9 cellular contexts compared by ENCODE assay signal in genomic region chr11:13667245-13667644, GRCh38. TPM values are rescaled to one million over a fixed set of nuclear protein-coding genes. Genes with fewer than 3 reads are reported as not detected.
DNase-seq lines count a peak whose midpoint lies in the region; ATAC-seq and TF ChIP-seq lines count a peak whose summit lies in the region.
"Had no signal": no experiment of that assay in that cellular context is flagged by ENCODE, and none has a peak within 500 bp of the region (broad histone marks: within the 10 kb centered on the region; RNA-seq: fewer than 3 reads in every experiment).

No MANE protein-coding gene starts in this region.

- H2AFZ ChIP-seq in SK-N-SH (ENCODE audit: low read depth) = peak overlapping the region; percentile 96; the same call in 1 of the 2 replicates

- CTCF ChIA-PET in SK-N-SH (lab: Yijun Ruan, JAX) = interaction anchor here (0.6 to 1.9 kb wide), 9 partner anchors 10 to 105 kb away, joined by 3 to 5 read pairs (median 3); no protein-coding TSS in a partner anchor

- H3K4me1 ChIP-seq in SK-N-SH (ENCODE audit: control insufficient read depth in 1 of 2, insufficient read depth in 2 of 2, low read depth in 1 of 2, low read length in 1 of 2) = peaks cover 6 to 11% of the 10 kb centered on the region in 2 experiments; a peak in 2 of 4 replicates
- H3K4me1 ChIP-seq in prostate gland (replicated peaks) = no peaks in the 10 kb centered on the region

- H3K4me3 Mint-ChIP-seq in T-helper 17 cell = peak overlapping the region; percentile 68
- H3K4me3 Mint-ChIP-seq in stimulated activated naive CD8-positive, alpha-beta T cell treated with anti-CD3 and anti-CD28 coated beads, Interleukin-15, Interleukin-2, amounts not matched to agents 100 ng/mL and 50 ng/mL, for 24 hours = peak overlapping the region; percentile 80

- intact Hi-C loops in prostate gland (cut with DNase I) = loop anchor here (5.0 kb wide), 1 partner anchor 205 kb away; the partner anchor contains the start of gene BTBD10

- H3K4me3 ChIP-seq in SK-N-SH (ENCODE audit: low read depth in 2 of 2, low read length in 1 of 2) (peak overlapping the region; percentile 62 to 67; a peak in 3 of 4 replicates), foreskin fibroblast (ENCODE audit: low read depth in 1 of 2, low read length in 2 of 2) (peak overlapping the region; percentile 79), prostate gland (no peak overlapping the region)

- WGBS in SK-N-SH (ENCODE audit: low lambda C conversion rate) = 50% methylated on average over 5 of the region's 5 CpGs
- WGBS in prostate gland = 57% methylated on average over 5 of the region's 5 CpGs

- H3K27ac Mint-ChIP-seq in T-helper 17 cell = no peak overlapping the region
- peak overlapping the region; percentile 82 for H3K27ac Mint-ChIP-seq in stimulated activated naive CD8-positive, alpha-beta T cell treated with anti-CD3 and anti-CD28 coated beads, Interleukin-15, Interleukin-2, amounts not matched to agents 100 ng/mL and 50 ng/mL, for 24 hours

- H3K27ac ChIP-seq in SK-N-SH (ENCODE audit: low read depth in 2 of 2, low read length in 1 of 2) (no peak overlapping the region), prostate gland (no peak overlapping the region)

- TF ChIP-seq EP300 in SK-N-SH (IDR thresholded peaks at IDR 0.05; ENCODE audit: borderline replicate concordance in 1 of 2, low read depth in 1 of 2, low read length in 1 of 2) = no peak

- H3K4me1 Mint-ChIP-seq in T-helper 17 cell = peaks cover 28% of the 10 kb centered on the region
- H3K4me1 Mint-ChIP-seq in stimulated activated naive CD8-positive, alpha-beta T cell treated with anti-CD3 and anti-CD28 coated beads, Interleukin-15, Interleukin-2, amounts not matched to agents 100 ng/mL and 50 ng/mL, for 24 hours (ENCODE audit: low read depth) = peaks cover 36% of the 10 kb centered on the region

- H3K27me3 ChIP-seq in SK-N-SH (ENCODE audit: insufficient read depth) (no peaks in the 10 kb centered on the region), prostate gland (replicated peaks; ENCODE audit: insufficient read depth) (no peaks in the 10 kb centered on the region)

- H3K9ac ChIP-seq in SK-N-SH = peak overlapping the region; percentile 79; the same call in 1 of the 2 replicates

- no peak for TF ChIP-seq POLR2A in prostate gland (IDR thresholded peaks at IDR 0.05)

- TF ChIP-seq CTCF in SK-N-SH (IDR thresholded peaks at IDR 0.05) = no peak
- no peak for TF ChIP-seq CTCF in foreskin fibroblast (IDR thresholded peaks at IDR 0.05; ENCODE audit: low read depth, low read length)
- no peak for TF ChIP-seq CTCF in prostate gland (IDR thresholded peaks at IDR 0.05)

- H3K27me3 Mint-ChIP-seq in T-helper 17 cell = peaks cover 18% of the 10 kb centered on the region
- H3K27me3 Mint-ChIP-seq in stimulated activated naive CD8-positive, alpha-beta T cell treated with anti-CD3 and anti-CD28 coated beads, Interleukin-15, Interleukin-2, amounts not matched to agents 100 ng/mL and 50 ng/mL, for 24 hours = peaks cover 23% of the 10 kb centered on the region

- POLR2A ChIA-PET in SK-N-SH (lab: Yijun Ruan, JAX) = no interaction called here

- no peaks in the 10 kb centered on the region for H3K36me3 ChIP-seq in SK-N-SH (replicated peaks in 1 of 2; ENCODE audit: control insufficient read depth in 1 of 2, insufficient read depth in 2 of 2, low read length in 1 of 2)
- H3K36me3 ChIP-seq in prostate gland = no peaks in the 10 kb centered on the region

- H3K9me3 ChIP-seq in SK-N-SH = no peaks in the 10 kb centered on the region
- H3K9me3 ChIP-seq in T-helper 17 cell (ENCODE audit: control insufficient read depth, low read length, poor library complexity, severe bottlenecking) = no peaks in the 10 kb centered on the region
- H3K9me3 ChIP-seq in prostate gland = no peaks in the 10 kb centered on the region

- H3F3A ChIP-seq in SK-N-SH (replicated peaks; ENCODE audit: insufficient read depth) = peaks cover 19% of the 10 kb centered on the region

- H3K9me3 Mint-ChIP-seq in stimulated activated naive CD8-positive, alpha-beta T cell treated with anti-CD3 and anti-CD28 coated beads, Interleukin-15, Interleukin-2, amounts not matched to agents 100 ng/mL and 50 ng/mL, for 24 hours = no peaks in the 10 kb centered on the region

- DNase-seq in SK-N-SH (no peak), T-helper 17 cell (no peak), foreskin fibroblast (peak; percentile 61 to 77), prostate gland (ENCODE audit: low spot score) (no peak), NCI-H1048 (lab: John Stamatoyannopoulos, UW) (no peak)
- DNase-seq: MV-4-11 had no signal

- H3K4me2 ChIP-seq in SK-N-SH = peak overlapping the region; percentile 96; the same call in 1 of the 2 replicates

- H4K20me1 ChIP-seq in SK-N-SH (ENCODE audit: insufficient read depth) = peaks cover 28% of the 10 kb centered on the region

- peaks cover 34% of the 10 kb centered on the region for H3K79me2 ChIP-seq in SK-N-SH (ENCODE audit: insufficient read depth)

- ATAC-seq in SK-N-SH treated with all-trans-retinoic acid at 6 μM for 48 hours = no peak
- ATAC-seq in T-helper 17 cell = no peak
- no peak for ATAC-seq in GM21576 (IDR thresholded peaks at IDR 0.05; ENCODE audit: unreplicated experiment)

- no peaks in the 10 kb centered on the region for H3K9me2 ChIP-seq in SK-N-SH

- TF ChIP-seq RAD21 in SK-N-SH (IDR thresholded peaks at IDR 0.05; ENCODE audit: low read length) = no peak

- peaks cover 16% of the 10 kb centered on the region for H3K36me3 Mint-ChIP-seq in T-helper 17 cell (ENCODE audit: low read depth)
- H3K36me3 Mint-ChIP-seq in stimulated activated naive CD8-positive, alpha-beta T cell treated with anti-CD3 and anti-CD28 coated beads, Interleukin-15, Interleukin-2, amounts not matched to agents 100 ng/mL and 50 ng/mL, for 24 hours (ENCODE audit: low read depth) = peaks cover 22% of the 10 kb centered on the region

TF ChIP-seq in SK-N-SH, 30 proteins besides CTCF, POLR2A, EP300 and RAD21 (continues in another document):
- TF ChIP-seq TAF1 (IDR thresholded peaks at IDR 0.05; ENCODE audit: borderline replicate concordance, low read depth, low read length) = no peak
- TF ChIP-seq MEF2A (IDR thresholded peaks at IDR 0.05; ENCODE audit: borderline replicate concordance, low read depth) = no peak
- no peak for TF ChIP-seq TCF12 (IDR thresholded peaks at IDR 0.05)
- no peak for TF ChIP-seq USF1 (IDR thresholded peaks at IDR 0.05; ENCODE audit: borderline replicate concordance, low read depth)
- TF ChIP-seq PBX3 (IDR thresholded peaks at IDR 0.05) = no peak
- no peak for TF ChIP-seq RXRA (IDR thresholded peaks at IDR 0.05; ENCODE audit: borderline replicate concordance, low read depth)
- no peak for TF ChIP-seq EZH2phosphoT487 (IDR thresholded peaks at IDR 0.05; ENCODE audit: borderline replicate concordance, low read depth)

TF ChIP-seq in SK-N-SH treated with all-trans-retinoic acid at 6 μM for 48 hours, 23 proteins besides CTCF, POLR2A, EP300 and RAD21 (continues in another document):
- TF ChIP-seq BACH2 (CRISPR knock-in tag; IDR thresholded peaks at IDR 0.05; ENCODE audit: borderline replicate concordance) (no peak), PPARA (CRISPR knock-in tag; IDR thresholded peaks at IDR 0.05; ENCODE audit: borderline replicate concordance) (no peak), TSHZ2 (CRISPR knock-in tag; IDR thresholded peaks at IDR 0.05) (no peak), GLIS3 (CRISPR knock-in tag; IDR thresholded peaks at IDR 0.05) (no peak), ARNTL (CRISPR knock-in tag; IDR thresholded peaks at IDR 0.05; ENCODE audit: borderline replicate concordance, low read depth) (no peak), ZFP30 (CRISPR knock-in tag; IDR thresholded peaks at IDR 0.05) (no peak), CSDC2 (CRISPR knock-in tag; IDR thresholded peaks at IDR 0.05) (no peak), RARB (CRISPR knock-in tag; IDR thresholded peaks at IDR 0.05) (no peak), PATZ1 (CRISPR knock-in tag; IDR thresholded peaks at IDR 0.05; ENCODE audit: borderline replicate concordance) (no peak), OSR1 (CRISPR knock-in tag; IDR thresholded peaks at IDR 0.05) (no peak)

RNA-seq across cellular contexts. Expression of gene FAR1, which starts 1.2 kb away (rescaled TPM):
- polyA plus RNA-seq in SK-N-SH (2012; rRNA removed) = 29.0 and 38.8 TPM in 2 replicates
- polyA plus RNA-seq in SK-N-SH (2012; cell fraction: cytosol; rRNA removed) = 38.7 and 39.3 TPM in 2 replicates
- polyA plus RNA-seq in SK-N-SH (2012; cell fraction: nucleus; rRNA removed) = 17.8 and 38.1 TPM in 2 replicates
- 10 to 100 TPM; 33.7 to 44.5 TPM for total RNA-seq in T-helper 17 cell
- 10 to 100 TPM; 24.5 to 28.0 TPM for total RNA-seq in prostate gland

Comparison
In these comparisons a context has a peak if more than half of its experiments do, and no peak if none do; other contexts are left out.
1. DNase-seq: peak in foreskin fibroblast (2 of 2); none in SK-N-SH (single experiment), T-helper 17 cell (0 of 3), prostate gland (single experiment) and NCI-H1048 (single experiment).
2. H3K4me3 ChIP-seq: peak in SK-N-SH (2 of 2) and foreskin fibroblast (2 of 2); none in prostate gland (0 of 2).